ENCODE assay signal across 32 cellular contexts in genomic region chr15:67641453-67641852, GRCh38.
A peak's percentile ranks its signal among the peaks of the same experiment; 100 is the strongest.
DNase-seq lines count a peak whose midpoint lies in the region; ATAC-seq, FAIRE-seq and TF ChIP-seq lines count a peak whose summit lies in the region.
"Had no signal": no experiment of that assay in that cellular context is flagged by ENCODE, and none has a peak within 500 bp of the region (broad histone marks: within the 10 kb centered on the region; RNA-seq: fewer than 3 reads in every experiment).

No MANE protein-coding gene starts in this region.

- no peaks in the 10 kb centered on the region for H3K27me3 Mint-ChIP-seq in type B pancreatic cell
- H3K27me3 Mint-ChIP-seq: activated CD8-positive, alpha-beta memory T cell treated with anti-CD3 and anti-CD28 coated beads, Interleukin-2, amount 10 ng/mL, durations not matched to agents 7 days and 5 days; activated naive CD8-positive, alpha-beta T cell treated with anti-CD3 and anti-CD28 coated beads, Interleukin-2, amount 50 U/mL, for 24 hours; CD4-positive, alpha-beta memory T cell; memory B cell; stimulated activated naive CD8-positive, alpha-beta T cell treated with anti-CD3 and anti-CD28 coated beads, Interleukin-15, amount 100 ng/mL, for 72 hours; T-helper 17 cell had no signal

- ATAC-seq in GM18520 (IDR thresholded peaks at IDR 0.05; ENCODE audit: unreplicated experiment) (no peak), GM18517 (IDR thresholded peaks at IDR 0.05; ENCODE audit: unreplicated experiment) (no peak)
- ATAC-seq: activated CD8-positive, alpha-beta memory T cell treated with anti-CD3 and anti-CD28 coated beads, Interleukin-2, amount 10 ng/mL, durations not matched to agents 7 days and 5 days; activated naive CD8-positive, alpha-beta T cell treated with anti-CD3 and anti-CD28 coated beads, Interleukin-2, amount 50 U/mL, for 24 hours; K562; left lung; Panc1; right cardiac atrium; stimulated activated naive CD8-positive, alpha-beta T cell treated with anti-CD3 and anti-CD28 coated beads, Interleukin-15, amount 100 ng/mL, for 72 hours; T-helper 17 cell had no signal

- H3K36me3 Mint-ChIP-seq in type B pancreatic cell, result peaks cover 22% of the 10 kb centered on the region

- DNase-seq in NCI-H510A treated with DMSO at 0.1 percent for 48 hours (lab: John Stamatoyannopoulos, UW) (peak; percentile 28), NCI-H510A (lab: John Stamatoyannopoulos, UW) (no peak), NCI-H1417 treated with DMSO at 0.1 percent for 48 hours (lab: John Stamatoyannopoulos, UW) (peak; percentile 63), type B pancreatic cell (ENCODE audit: extremely low spot score, unreplicated experiment) (no peak), cerebellum (ENCODE audit: low spot score) (no peak)
- DNase-seq: activated CD8-positive, alpha-beta memory T cell treated with anti-CD3 and anti-CD28 coated beads, Interleukin-2, amount 10 ng/mL, durations not matched to agents 7 days and 5 days; activated gamma-delta T cell treated with Interleukin-2 at 50 U/mL for 16 hours; activated naive CD8-positive, alpha-beta T cell treated with anti-CD3 and anti-CD28 coated beads, Interleukin-2, amount 50 U/mL, for 24 hours; activated T-cell treated with anti-CD3 and anti-CD28 coated beads, Interleukin-2, amount 50 U/mL, for 48 hours; CD4-positive, alpha-beta memory T cell; effector CD8-positive, alpha-beta T cell; HCEC 1CT; hypothalamus; immature natural killer cell; left lung; NCI-H1092 treated with DMSO at 0.1 percent for 48 hours; NCI-H2081 treated with DMSO at 0.1 percent for 48 hours; right cardiac atrium; SHP77; stimulated activated CD4-positive, alpha-beta T cell treated with anti-CD3 and anti-CD28 coated beads, Interleukin-2, amount 100 ng/mL, for 48 hours; stimulated activated naive CD8-positive, alpha-beta T cell treated with anti-CD3 and anti-CD28 coated beads, Interleukin-15, amount 100 ng/mL, for 72 hours; T-helper 17 cell; uterus had no signal

- H3K27ac Mint-ChIP-seq in type B pancreatic cell, result no peak overlapping the region
- H3K27ac Mint-ChIP-seq: activated CD8-positive, alpha-beta memory T cell treated with anti-CD3 and anti-CD28 coated beads, Interleukin-2, amount 10 ng/mL, durations not matched to agents 7 days and 5 days; activated naive CD8-positive, alpha-beta T cell treated with anti-CD3 and anti-CD28 coated beads, Interleukin-2, amount 50 U/mL, for 24 hours; CD4-positive, alpha-beta memory T cell; memory B cell; stimulated activated naive CD8-positive, alpha-beta T cell treated with anti-CD3 and anti-CD28 coated beads, Interleukin-15, amount 100 ng/mL, for 72 hours; T-helper 17 cell had no signal

- peak; percentile 65 for FAIRE-seq in islet of Langerhans (lab: Jason Lieb, UNC)
- FAIRE-seq: astrocyte, GM12891, K562, TTC549 had no signal

- no peak overlapping the region for H3K4me3 Mint-ChIP-seq in type B pancreatic cell
- H3K4me3 Mint-ChIP-seq: activated CD8-positive, alpha-beta memory T cell treated with anti-CD3 and anti-CD28 coated beads, Interleukin-2, amount 10 ng/mL, durations not matched to agents 7 days and 5 days; activated naive CD8-positive, alpha-beta T cell treated with anti-CD3 and anti-CD28 coated beads, Interleukin-2, amount 50 U/mL, for 24 hours; CD4-positive, alpha-beta memory T cell; immature natural killer cell; memory B cell; stimulated activated naive CD8-positive, alpha-beta T cell treated with anti-CD3 and anti-CD28 coated beads, Interleukin-15, amount 100 ng/mL, for 72 hours; T-helper 17 cell had no signal

- H3K4me1 Mint-ChIP-seq in type B pancreatic cell (ENCODE audit: unreplicated experiment), result peaks cover 8% of the 10 kb centered on the region
- H3K4me1 Mint-ChIP-seq: activated CD8-positive, alpha-beta memory T cell treated with anti-CD3 and anti-CD28 coated beads, Interleukin-2, amount 10 ng/mL, durations not matched to agents 7 days and 5 days; activated naive CD8-positive, alpha-beta T cell treated with anti-CD3 and anti-CD28 coated beads, Interleukin-2, amount 50 U/mL, for 24 hours; CD4-positive, alpha-beta memory T cell; memory B cell; stimulated activated naive CD8-positive, alpha-beta T cell treated with anti-CD3 and anti-CD28 coated beads, Interleukin-15, amount 100 ng/mL, for 72 hours had no signal

- H3K9me3 Mint-ChIP-seq in type B pancreatic cell, result no peaks in the 10 kb centered on the region
- H3K9me3 Mint-ChIP-seq: activated naive CD8-positive, alpha-beta T cell treated with anti-CD3 and anti-CD28 coated beads, Interleukin-2, amount 50 U/mL, for 24 hours; CD4-positive, alpha-beta memory T cell; stimulated activated naive CD8-positive, alpha-beta T cell treated with anti-CD3 and anti-CD28 coated beads, Interleukin-15, amount 100 ng/mL, for 72 hours had no signal

- TF ChIP-seq CTCF in type B pancreatic cell (conservative IDR thresholded peaks at IDR 0.05), result peak; percentile 36

Comparison
In these comparisons a context has a peak if more than half of its experiments do, and no peak if none do; other contexts are left out.
1. DNase-seq: peak in NCI-H510A treated with DMSO at 0.1 percent for 48 hours (single experiment) and NCI-H1417 treated with DMSO at 0.1 percent for 48 hours (single experiment); none in NCI-H510A (single experiment), type B pancreatic cell (single experiment) and cerebellum (single experiment).